1 cellular context compared by ENCODE assay signal in genomic region chr2:204608261-204608660, GRCh38.
TF ChIP-seq lines count a peak whose summit lies in the region.

No MANE protein-coding gene starts in this region.

TF ChIP-seq in HepG2, 621 proteins besides CTCF, POLR2A, EP300 and RAD21 (continued from another document):
- TF ChIP-seq GMEB2 (CRISPR knock-in tag; IDR thresholded peaks at IDR 0.05; ENCODE audit: low read depth) (no peak), TRAFD1 (CRISPR knock-in tag; IDR thresholded peaks at IDR 0.05; ENCODE audit: borderline replicate concordance) (no peak), MXD1 (CRISPR knock-in tag; IDR thresholded peaks at IDR 0.05) (no peak), KLF12 (CRISPR knock-in tag; IDR thresholded peaks at IDR 0.05; ENCODE audit: borderline replicate concordance) (no peak)
- TF ChIP-seq, protein P1, sequence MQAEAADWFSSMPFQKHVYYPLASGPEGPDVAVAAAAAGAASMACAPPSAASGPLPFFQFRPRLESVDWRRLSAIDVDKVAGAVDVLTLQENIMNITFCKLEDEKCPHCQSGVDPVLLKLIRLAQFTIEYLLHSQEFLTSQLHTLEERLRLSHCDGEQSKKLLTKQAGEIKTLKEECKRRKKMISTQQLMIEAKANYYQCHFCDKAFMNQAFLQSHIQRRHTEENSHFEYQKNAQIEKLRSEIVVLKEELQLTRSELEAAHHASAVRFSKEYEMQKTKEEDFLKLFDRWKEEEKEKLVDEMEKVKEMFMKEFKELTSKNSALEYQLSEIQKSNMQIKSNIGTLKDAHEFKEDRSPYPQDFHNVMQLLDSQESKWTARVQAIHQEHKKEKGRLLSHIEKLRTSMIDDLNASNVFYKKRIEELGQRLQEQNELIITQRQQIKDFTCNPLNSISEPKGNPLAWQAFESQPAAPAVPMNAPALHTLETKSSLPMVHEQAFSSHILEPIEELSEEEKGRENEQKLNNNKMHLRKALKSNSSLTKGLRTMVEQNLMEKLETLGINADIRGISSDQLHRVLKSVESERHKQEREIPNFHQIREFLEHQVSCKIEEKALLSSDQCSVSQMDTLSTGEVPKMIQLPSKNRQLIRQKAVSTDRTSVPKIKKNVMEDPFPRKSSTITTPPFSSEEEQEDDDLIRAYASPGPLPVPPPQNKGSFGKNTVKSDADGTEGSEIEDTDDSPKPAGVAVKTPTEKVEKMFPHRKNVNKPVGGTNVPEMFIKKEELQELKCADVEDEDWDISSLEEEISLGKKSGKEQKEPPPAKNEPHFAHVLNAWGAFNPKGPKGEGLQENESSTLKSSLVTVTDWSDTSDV (CRISPR knock-in tag; IDR thresholded peaks at IDR 0.05) = no peak
